Comparison of ENCODE assay signal across 1 cellular context in the genomic region with DNA sequence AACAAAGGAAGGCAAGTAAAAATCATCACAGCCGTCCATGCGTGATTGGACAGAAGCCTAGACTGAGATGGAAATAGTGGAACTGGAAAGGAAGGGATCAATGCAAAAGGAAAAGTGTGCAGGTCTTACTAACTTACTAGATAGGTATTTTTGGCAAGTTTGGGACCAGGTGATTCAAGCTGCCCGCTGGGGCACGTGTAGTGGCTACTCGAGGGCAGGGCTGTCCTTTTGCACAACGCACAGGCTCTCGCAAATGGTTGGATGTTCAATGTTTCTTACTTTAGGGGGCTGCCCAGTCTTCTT.
TF ChIP-seq lines count a peak whose summit lies in the region.

No MANE protein-coding gene starts in this region.

TF ChIP-seq in endothelial cell of umbilical vein, 7 proteins besides CTCF, POLR2A, EP300 and RAD21:
- TF ChIP-seq POLR2AphosphoS5 (IDR thresholded peaks at IDR 0.05; ENCODE audit: insufficient read depth, low read depth, low read length), result no peak
- TF ChIP-seq, protein P1, sequence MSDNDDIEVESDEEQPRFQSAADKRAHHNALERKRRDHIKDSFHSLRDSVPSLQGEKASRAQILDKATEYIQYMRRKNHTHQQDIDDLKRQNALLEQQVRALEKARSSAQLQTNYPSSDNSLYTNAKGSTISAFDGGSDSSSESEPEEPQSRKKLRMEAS (IDR thresholded peaks at IDR 0.05; ENCODE audit: insufficient read depth, insufficient read length), result no peak
- no peak for TF ChIP-seq JUN (IDR thresholded peaks at IDR 0.05; ENCODE audit: borderline replicate concordance, insufficient read depth, insufficient read length, low read depth)
- no peak for TF ChIP-seq FOS (IDR thresholded peaks at IDR 0.05; ENCODE audit: borderline replicate concordance, insufficient read depth, low read length)
- no peak for TF ChIP-seq GATA2 (IDR thresholded peaks at IDR 0.05; ENCODE audit: insufficient read depth, insufficient read length, low read depth, low read length)
- no peak for TF ChIP-seq MYC (IDR thresholded peaks at IDR 0.05; ENCODE audit: low read depth, low read length)
- TF ChIP-seq EZH2 (IDR thresholded peaks at IDR 0.05; ENCODE audit: borderline replicate concordance, low read depth, low read length, severe bottlenecking), result no peak
